Comparison of ENCODE assay signal across 14 cellular contexts in genomic region chr17:57527437-57528083, GRCh38.
DNase-seq lines count a peak whose midpoint lies in the region; ATAC-seq and TF ChIP-seq lines count a peak whose summit lies in the region.
"Had no signal": no experiment of that assay in that cellular context is flagged by ENCODE, and none has a peak within 500 bp of the region (broad histone marks: within the 10 kb centered on the region; RNA-seq: fewer than 3 reads in every experiment).

No MANE protein-coding gene starts in this region.

- H3K27ac ChIP-seq in ectodermal cell (ENCODE audit: insufficient read depth, low read depth, low read length, poor library complexity, severe bottlenecking): peak overlapping the region; percentile 84
- H3K27ac ChIP-seq in substantia nigra (ENCODE audit: low read depth, low read length, poor library complexity, severe bottlenecking): peak overlapping the region; percentile 43
- H3K27ac ChIP-seq in vagina: no peak overlapping the region

- H3K4me3 Mint-ChIP-seq in mesothelial cell of epicardium: no peak overlapping the region
- H3K4me3 Mint-ChIP-seq: CD4-positive, CD25-positive, alpha-beta regulatory T cell; stimulated activated naive B cell treated with anti-CD40 and anti-IgM and Interleukin-4, amounts not matched to agents 10 μg/mL and 1 μg/mL and 100 μg/mL, for 72 hours had no signal

- DNase-seq in NCI-H2171 treated with DMSO at 0.1 percent for 48 hours (lab: John Stamatoyannopoulos, UW): peak; percentile 60
- DNase-seq in NCI-H2171 (lab: John Stamatoyannopoulos, UW): no peak
- peak; percentile 87 for DNase-seq in NCI-H69 (lab: John Stamatoyannopoulos, UW)
- no peak for DNase-seq in substantia nigra (lab: John Stamatoyannopoulos, UW)
- DNase-seq in vagina (ENCODE audit: extremely low spot score in 2 of 2): no peak
- DNase-seq in mesothelial cell of epicardium (ENCODE audit: low spot score in 2 of 2, unreplicated experiment in 2 of 2): no peak
- DNase-seq: activated effector memory CD4-positive, alpha-beta T cell treated with Interleukin-2 at 50 U/mL for 16 hours; CD4-positive, CD25-positive, alpha-beta regulatory T cell; kidney; pancreas; stimulated activated naive B cell treated with anti-CD40 and anti-IgM and Interleukin-4, amounts not matched to agents 10 μg/mL and 1 μg/mL and 100 μg/mL, for 72 hours; T-helper 1 cell had no signal

- no peak for TF ChIP-seq POLR2A in vagina (IDR thresholded peaks at IDR 0.05)

- intact Hi-C loops in vagina (cut with DNase I): no loop called here

- peaks cover 51% of the 10 kb centered on the region for H3K4me1 Mint-ChIP-seq in mesothelial cell of epicardium

- TF ChIP-seq CTCF in vagina (IDR thresholded peaks at IDR 0.05) (no peak), mesothelial cell of epicardium (IDR thresholded peaks at IDR 0.05; ENCODE audit: unreplicated experiment) (no peak)

- H3K36me3 Mint-ChIP-seq in mesothelial cell of epicardium: no peaks in the 10 kb centered on the region

- H3K4me1 ChIP-seq in ectodermal cell (ENCODE audit: control insufficient read depth, insufficient read depth, low read length) (peaks cover 78% of the 10 kb centered on the region), vagina (peaks cover 6% of the 10 kb centered on the region)
- H3K4me1 ChIP-seq: pancreas had no signal

- no peaks in the 10 kb centered on the region for H3K9me3 Mint-ChIP-seq in mesothelial cell of epicardium
- H3K9me3 Mint-ChIP-seq: CD4-positive, CD25-positive, alpha-beta regulatory T cell; stimulated activated naive B cell treated with anti-CD40 and anti-IgM and Interleukin-4, amounts not matched to agents 10 μg/mL and 1 μg/mL and 100 μg/mL, for 72 hours had no signal

- 35 to 45% methylated on average over 9 to 10 of the region's 10 CpGs for WGBS in ectodermal cell, 2 experiments

- H3K9me3 ChIP-seq in ectodermal cell (ENCODE audit: control insufficient read depth, low read length) (no peaks in the 10 kb centered on the region), vagina (no peaks in the 10 kb centered on the region)
- H3K9me3 ChIP-seq: pancreas had no signal

- H3K36me3 ChIP-seq in ectodermal cell (ENCODE audit: control insufficient read depth, insufficient read depth, low read length) (no peaks in the 10 kb centered on the region), vagina (no peaks in the 10 kb centered on the region)
- H3K36me3 ChIP-seq: pancreas had no signal

- no peak overlapping the region for H3K27ac Mint-ChIP-seq in mesothelial cell of epicardium
- H3K27ac Mint-ChIP-seq: CD4-positive, CD25-positive, alpha-beta regulatory T cell; stimulated activated naive B cell treated with anti-CD40 and anti-IgM and Interleukin-4, amounts not matched to agents 10 μg/mL and 1 μg/mL and 100 μg/mL, for 72 hours had no signal

- no peak overlapping the region for H3K4me3 ChIP-seq in ectodermal cell (ENCODE audit: insufficient read depth, low read depth, low read length)
- no peak overlapping the region for H3K4me3 ChIP-seq in vagina
- H3K4me3 ChIP-seq: pancreas had no signal

- no peak for ATAC-seq in HG03097 (IDR thresholded peaks at IDR 0.05; ENCODE audit: low FRiP score, unreplicated experiment)
- ATAC-seq: stimulated activated naive B cell treated with anti-CD40 and anti-IgM and Interleukin-4, amounts not matched to agents 10 μg/mL and 1 μg/mL and 100 μg/mL, for 72 hours had no signal

- no peaks in the 10 kb centered on the region for H3K27me3 Mint-ChIP-seq in mesothelial cell of epicardium (ENCODE audit: low read depth)
- H3K27me3 Mint-ChIP-seq: CD4-positive, CD25-positive, alpha-beta regulatory T cell; stimulated activated naive B cell treated with anti-CD40 and anti-IgM and Interleukin-4, amounts not matched to agents 10 μg/mL and 1 μg/mL and 100 μg/mL, for 72 hours had no signal

- no peaks in the 10 kb centered on the region for H3K27me3 ChIP-seq in ectodermal cell (ENCODE audit: control insufficient read depth, insufficient read depth, low read length, poor library complexity, severe bottlenecking)
- no peaks in the 10 kb centered on the region for H3K27me3 ChIP-seq in vagina
- H3K27me3 ChIP-seq: pancreas had no signal

Comparison
In these comparisons a context has a peak if more than half of its experiments do, and no peak if none do; other contexts are left out.
1. DNase-seq: peak in NCI-H2171 treated with DMSO at 0.1 percent for 48 hours (single experiment) and NCI-H69 (single experiment); none in NCI-H2171 (single experiment), substantia nigra (0 of 49), vagina (0 of 2) and mesothelial cell of epicardium (0 of 2).